Comparison of ENCODE assay signal across 24 cellular contexts in genomic region chr12:4161718-4162117, GRCh38.
A peak's percentile ranks its signal among the peaks of the same experiment; 100 is the strongest.
DNase-seq lines count a peak whose midpoint lies in the region; FAIRE-seq and TF ChIP-seq lines count a peak whose summit lies in the region.
"Had no signal": no experiment of that assay in that cellular context is flagged by ENCODE, and none has a peak within 500 bp of the region (broad histone marks: within the 10 kb centered on the region; RNA-seq: fewer than 3 reads in every experiment).

No MANE protein-coding gene starts in this region.

- no peak overlapping the region for H3K18ac ChIP-seq in H1 (ENCODE audit: extremely low read depth, low read length)

- H3K4me3 ChIP-seq in H1 (ENCODE audit: extremely low read depth in 1 of 4, insufficient read depth in 2 of 4, low read depth in 3 of 4, low read length in 4 of 4), result no peak overlapping the region
- H3K4me3 ChIP-seq in H7 (ENCODE audit: insufficient read depth, low read depth, low read length), result no peak overlapping the region
- H3K4me3 ChIP-seq: GM23248, Peyer's patch had no signal

- no peak overlapping the region for H3K4me2 ChIP-seq in H1 (ENCODE audit: insufficient read depth in 1 of 2, low read depth in 2 of 2, low read length in 2 of 2)

- H3K79me1 ChIP-seq in H1 (ENCODE audit: low read depth, low read length), result no peaks in the 10 kb centered on the region

- peaks cover 4 to 15% (median 10%) of the 10 kb centered on the region in 4 experiments for H3K4me1 ChIP-seq in H1 (replicated peaks in 1 of 4; ENCODE audit: control insufficient read depth in 3 of 4, insufficient read depth in 4 of 4, low read length in 3 of 4)
- H3K4me1 ChIP-seq: Peyer's patch had no signal

- peaks cover 11% of the 10 kb centered on the region; the same call in 1 of the 2 replicates for H3K23me2 ChIP-seq in H1 (ENCODE audit: low read depth, low read length)

- intact Hi-C loops in activated CD4-positive, alpha-beta T cell treated with anti-CD3 and anti-CD28 coated beads, Interleukin-2, amount 10 ng/mL, durations not matched to agents 24 days and 14 days (cut with micrococcal nuclease), result no loop called here

- H4K91ac ChIP-seq in H1 (replicated peaks; ENCODE audit: insufficient read length, low read length), result no peak overlapping the region

- H3K36me3 Mint-ChIP-seq in activated CD4-positive, alpha-beta T cell treated with anti-CD3 and anti-CD28 coated beads, Interleukin-2, amount 10 ng/mL, durations not matched to agents 24 days and 14 days (ENCODE audit: low read depth), result peaks cover 3% of the 10 kb centered on the region
- H3K36me3 Mint-ChIP-seq in activated CD4-positive, alpha-beta memory T cell treated with anti-CD3 and anti-CD28 coated beads, Interleukin-2, amount 10 ng/mL, durations not matched to agents 7 days and 5 days (ENCODE audit: low read depth), result peaks cover 8% of the 10 kb centered on the region
- H3K36me3 Mint-ChIP-seq: CD8-positive, alpha-beta memory T cell had no signal

- H2AK5ac ChIP-seq in H1 (ENCODE audit: low read depth, low read length), result no peak overlapping the region

- no peaks in the 10 kb centered on the region for H4K20me1 ChIP-seq in H1 (replicated peaks in 1 of 2; ENCODE audit: control insufficient read depth in 1 of 2, insufficient read depth in 2 of 2, low read length in 2 of 2)

- no peak overlapping the region for H3K56ac ChIP-seq in H1 (replicated peaks; ENCODE audit: insufficient read length, low read depth, low read length)

- CTCF ChIA-PET in activated CD4-positive, alpha-beta memory T cell treated with anti-CD3 and anti-CD28 coated beads, Interleukin-2, amount 10 ng/mL, durations not matched to agents 7 days and 5 days (lab: Charles Lee), result interaction anchor here (0.9 kb wide), 1 partner anchor 115 kb away, joined by 3 read pairs; no protein-coding TSS in a partner anchor
- CTCF ChIA-PET in H1 (lab: Charles Lee; ENCODE audit: partially characterized antibody), result interaction anchor here (1.2 kb wide), 1 partner anchor 110 kb away, joined by 3 read pairs; no protein-coding TSS in a partner anchor

- TF ChIP-seq CTCF in H1 (IDR thresholded peaks at IDR 0.05; ENCODE audit: control extremely low read depth in 1 of 3, insufficient read depth in 1 of 3, low read depth in 1 of 3, low read length in 3 of 3), result no peak

- no peaks in the 10 kb centered on the region for H3K27me3 Mint-ChIP-seq in activated CD4-positive, alpha-beta T cell treated with anti-CD3 and anti-CD28 coated beads, Interleukin-2, amount 10 ng/mL, durations not matched to agents 24 days and 14 days
- H3K27me3 Mint-ChIP-seq in activated CD4-positive, alpha-beta memory T cell treated with anti-CD3 and anti-CD28 coated beads, Interleukin-2, amount 10 ng/mL, durations not matched to agents 7 days and 5 days, result no peaks in the 10 kb centered on the region
- H3K27me3 Mint-ChIP-seq: CD8-positive, alpha-beta memory T cell had no signal

- H3K4ac ChIP-seq in H1 (replicated peaks; ENCODE audit: insufficient read length, low read depth, low read length), result no peak overlapping the region

- peak overlapping the region; percentile 68 for H3K27ac Mint-ChIP-seq in activated CD4-positive, alpha-beta T cell treated with anti-CD3 and anti-CD28 coated beads, Interleukin-2, amount 10 ng/mL, durations not matched to agents 24 days and 14 days
- H3K27ac Mint-ChIP-seq in activated CD4-positive, alpha-beta memory T cell treated with anti-CD3 and anti-CD28 coated beads, Interleukin-2, amount 10 ng/mL, durations not matched to agents 7 days and 5 days, result peak overlapping the region; percentile 91
- H3K27ac Mint-ChIP-seq: CD8-positive, alpha-beta memory T cell had no signal

- H3K9me3 Mint-ChIP-seq in activated CD4-positive, alpha-beta T cell treated with anti-CD3 and anti-CD28 coated beads, Interleukin-2, amount 10 ng/mL, durations not matched to agents 24 days and 14 days, result peaks cover 8% of the 10 kb centered on the region
- peaks cover 4% of the 10 kb centered on the region for H3K9me3 Mint-ChIP-seq in activated CD4-positive, alpha-beta memory T cell treated with anti-CD3 and anti-CD28 coated beads, Interleukin-2, amount 10 ng/mL, durations not matched to agents 7 days and 5 days
- H3K9me3 Mint-ChIP-seq: CD8-positive, alpha-beta memory T cell had no signal

- H2BK15ac ChIP-seq in H1 (ENCODE audit: low read length), result no peak overlapping the region

- 65% methylated on average over 3 of the region's 3 CpGs; no CpG with 5 or more reads in 1 of the 2 experiments for WGBS in H1 (ENCODE audit: extremely low coverage in 1 of 2, insufficient coverage in 1 of 2, insufficient read length in 1 of 2, insufficient replicate concordance in 2 of 2, low coverage in 1 of 2, low lambda C conversion rate in 2 of 2, missing lambda C conversion rate in 1 of 2), 2 experiments

- no peak overlapping the region for H3K27ac ChIP-seq in H1 (ENCODE audit: low read depth, low read length)
- H3K27ac ChIP-seq: C4-2B, GM23248, HL-60, Peyer's patch had no signal

- H2BK12ac ChIP-seq in H1 (ENCODE audit: low read depth, low read length), result no peak overlapping the region

- TF ChIP-seq POLR2A in GM12891 (IDR thresholded peaks at IDR 0.05; ENCODE audit: low read depth, low read length) (no peak), H1 (IDR thresholded peaks at IDR 0.05; ENCODE audit: control extremely low read depth in 1 of 2, low read depth in 2 of 2, low read length in 2 of 2) (no peak)

- H3K23ac ChIP-seq in H1 (ENCODE audit: insufficient read length), result no peak overlapping the region

- H3K4me1 Mint-ChIP-seq in activated CD4-positive, alpha-beta T cell treated with anti-CD3 and anti-CD28 coated beads, Interleukin-2, amount 10 ng/mL, durations not matched to agents 24 days and 14 days, result peaks cover 60% of the 10 kb centered on the region
- peaks cover 72% of the 10 kb centered on the region for H3K4me1 Mint-ChIP-seq in activated CD4-positive, alpha-beta memory T cell treated with anti-CD3 and anti-CD28 coated beads, Interleukin-2, amount 10 ng/mL, durations not matched to agents 7 days and 5 days

- no peak for TF ChIP-seq RAD21 in H1 (IDR thresholded peaks at IDR 0.05 in 1 of 2, conservative IDR thresholded peaks at IDR 0.05 in 1 of 2; ENCODE audit: low read depth in 2 of 2, low read length in 2 of 2)

- H2BK5ac ChIP-seq in H1 (ENCODE audit: low read depth, low read length), result no peak overlapping the region

- no peak overlapping the region for H3K14ac ChIP-seq in H1 (ENCODE audit: insufficient read length)

- DNase-seq in activated CD4-positive, alpha-beta T cell treated with anti-CD3 and anti-CD28 coated beads, Interleukin-2, amount 10 ng/mL, durations not matched to agents 24 days and 14 days, result peak; percentile 44
- DNase-seq in activated CD4-positive, alpha-beta T cell treated with anti-CD3 and anti-CD28 coated beads for 48 hours, result no peak
- DNase-seq in GM12891 (ENCODE audit: insufficient read length, low spot score) (no peak), H1 (ENCODE audit: low read depth in 1 of 2, low spot score in 2 of 2) (no peak), H7 (no peak)
- DNase-seq in activated CD4-positive, alpha-beta memory T cell treated with anti-CD3 and anti-CD28 coated beads, Interleukin-2, amount 10 ng/mL, durations not matched to agents 7 days and 5 days, result no peak
- no peak for DNase-seq in stimulated activated CD4-positive, alpha-beta T cell treated with anti-CD3 and anti-CD28 coated beads, Interleukin-4, amount 100 ng/mL, for 1 hour
- DNase-seq: Calu3; CD8-positive, alpha-beta memory T cell; DMS153; GM23248; HCEC 1CT; KBM-7; NCI-H1694; NCI-H2081 treated with DMSO at 0.1 percent for 48 hours; NCI-H2171 treated with DMSO at 0.1 percent for 48 hours; NCI-H446; NCI-H526; Peyer's patch had no signal

- peaks cover 0 to 7% (median 5%) of the 10 kb centered on the region in 4 experiments; a peak in 4 of 7 replicates for H3K27me3 ChIP-seq in H1 (replicated peaks in 1 of 4; ENCODE audit: control insufficient read depth in 3 of 4, extremely low read depth in 1 of 4, insufficient read depth in 3 of 4, low read length in 3 of 4)
- H3K27me3 ChIP-seq in H7 (ENCODE audit: control insufficient read depth, insufficient read depth, low read length), result no peaks in the 10 kb centered on the region
- H3K27me3 ChIP-seq: Peyer's patch had no signal

- no peak overlapping the region for H4K8ac ChIP-seq in H1 (ENCODE audit: extremely low read depth, insufficient read depth, low read length)

- H3K79me2 ChIP-seq in H1 (ENCODE audit: control insufficient read depth in 1 of 2, insufficient read depth in 2 of 2, low read length in 2 of 2), result no peaks in the 10 kb centered on the region

- POLR2A ChIA-PET in activated CD4-positive, alpha-beta memory T cell treated with anti-CD3 and anti-CD28 coated beads, Interleukin-2, amount 10 ng/mL, durations not matched to agents 7 days and 5 days (lab: Charles Lee), result interaction anchor here (2.2 to 3.2 kb wide), 3 partner anchors 15 to 108 kb away, joined by 16 to 20 read pairs (median 18); no protein-coding TSS in a partner anchor
- POLR2A ChIA-PET in H1 (lab: Charles Lee; ENCODE audit: partially characterized antibody), result interaction anchor here (0.9 to 1.4 kb wide), 2 partner anchors 66 to 125 kb away, joined by 3 read pairs; no protein-coding TSS in a partner anchor

- H4K5ac ChIP-seq in H1 (ENCODE audit: insufficient read length, low read depth, low read length), result no peak overlapping the region

- no peak overlapping the region for H2BK20ac ChIP-seq in H1 (ENCODE audit: low read length)

- no peak overlapping the region for H2BK120ac ChIP-seq in H1 (replicated peaks; ENCODE audit: low read depth, low read length)

- no peaks in the 10 kb centered on the region for H3K9me3 ChIP-seq in H1 (ENCODE audit: insufficient read depth in 2 of 2, low read depth in 1 of 2, low read length in 1 of 2)
- H3K9me3 ChIP-seq: Peyer's patch had no signal

- TF ChIP-seq EP300 in H1 (IDR thresholded peaks at IDR 0.05; ENCODE audit: borderline replicate concordance in 1 of 2, low read depth in 2 of 2, low read length in 2 of 2), result no peak

- H3K4me3 Mint-ChIP-seq in activated CD4-positive, alpha-beta T cell treated with anti-CD3 and anti-CD28 coated beads, Interleukin-2, amount 10 ng/mL, durations not matched to agents 24 days and 14 days, result no peak overlapping the region
- no peak overlapping the region for H3K4me3 Mint-ChIP-seq in activated CD4-positive, alpha-beta memory T cell treated with anti-CD3 and anti-CD28 coated beads, Interleukin-2, amount 10 ng/mL, durations not matched to agents 7 days and 5 days

- no peak overlapping the region; a peak in 1 of 7 replicates for H3K9ac ChIP-seq in H1 (replicated peaks in 1 of 4; ENCODE audit: extremely low read depth in 1 of 4, low read depth in 3 of 4, low read length in 3 of 4)
- H3K9ac ChIP-seq: GM23248 had no signal

- FAIRE-seq in GM12891 (lab: Jason Lieb, UNC), result peak; percentile 50
- FAIRE-seq in H1 (lab: Jason Lieb, UNC), result peak; percentile 7
- FAIRE-seq: A204.1, GM12892, HepG2 had no signal

- no peak overlapping the region for H2AFZ ChIP-seq in H1 (ENCODE audit: low read length)
- H2AFZ ChIP-seq: GM23248 had no signal

- H3K36me3 ChIP-seq in H1 (ENCODE audit: control insufficient read depth in 2 of 4, insufficient read depth in 4 of 4, low read length in 3 of 4) (no peaks in the 10 kb centered on the region), H7 (replicated peaks; ENCODE audit: control insufficient read depth, insufficient read depth, low read length) (no peaks in the 10 kb centered on the region)
- H3K36me3 ChIP-seq: Peyer's patch had no signal

TF ChIP-seq in GM12891, 5 proteins besides CTCF, POLR2A, EP300 and RAD21 (continues in another document):
- no peak for TF ChIP-seq SPI1 (IDR thresholded peaks at IDR 0.05; ENCODE audit: low read depth, low read length)
